30 cellular contexts compared by ENCODE assay signal in genomic region chr18:79614211-79615028, GRCh38.
DNase-seq lines count a peak whose midpoint lies in the region; ATAC-seq and TF ChIP-seq lines count a peak whose summit lies in the region.
"Had no signal": no experiment of that assay in that cellular context is flagged by ENCODE, and none has a peak within 500 bp of the region (broad histone marks: within the 10 kb centered on the region; RNA-seq: fewer than 3 reads in every experiment).

No MANE protein-coding gene starts in this region.

- no peaks in the 10 kb centered on the region for H3K36me3 ChIP-seq in osteoblast (ENCODE audit: insufficient read depth, low read length)
- H3K36me3 ChIP-seq: adrenal gland, left ventricle myocardium inferior, MG63 had no signal

- peaks cover 0 to 13% (median 5%) of the 10 kb centered on the region in 7 donors for H3K9me3 Mint-ChIP-seq in CD14-positive monocyte
- no peaks in the 10 kb centered on the region for H3K9me3 Mint-ChIP-seq in dendritic cell treated with granulocyte-macrophage colony-stimulating factor and Interleukin-4, amounts not matched to agents 40 ng/mL and 50 ng/mL, for 4 days
- H3K9me3 Mint-ChIP-seq in activated T-cell treated with anti-CD3 and anti-CD28 coated beads, Interleukin-2, amount 50 U/mL, for 4 hours = no peaks in the 10 kb centered on the region
- H3K9me3 Mint-ChIP-seq: CD8-positive, alpha-beta memory T cell; immature natural killer cell; nephron had no signal

- no peaks in the 10 kb centered on the region for H3K27me3 ChIP-seq in osteoblast (ENCODE audit: insufficient read depth, low read length)
- H3K27me3 ChIP-seq: MG63 had no signal

- ATAC-seq in HG03354 (IDR thresholded peaks at IDR 0.05; ENCODE audit: poor library complexity, severe bottlenecking, unreplicated experiment) = no peak
- no peak for ATAC-seq in activated T-cell treated with anti-CD3 and anti-CD28 coated beads, Interleukin-2, amount 50 U/mL, for 4 hours
- ATAC-seq: activated CD4-positive, CD25-positive, alpha-beta regulatory T cell treated with anti-CD3 and anti-CD28 coated beads, Interleukin-2, amount 50 U/mL, for 24 hours; activated CD8-positive, alpha-beta T cell treated with anti-CD3 and anti-CD28 coated beads, Interleukin-2, amount 10 ng/mL, durations not matched to agents 7 days and 5 days; esophagus mucosa; K562; Right ventricle myocardium inferior had no signal

- no peak overlapping the region for H3K27ac Mint-ChIP-seq in CD14-positive monocyte
- H3K27ac Mint-ChIP-seq in dendritic cell treated with granulocyte-macrophage colony-stimulating factor and Interleukin-4, amounts not matched to agents 40 ng/mL and 50 ng/mL, for 4 days = peak overlapping the region; percentile 1
- H3K27ac Mint-ChIP-seq: activated CD8-positive, alpha-beta T cell treated with anti-CD3 and anti-CD28 coated beads, Interleukin-2, amount 10 ng/mL, durations not matched to agents 7 days and 5 days; brain; CD8-positive, alpha-beta memory T cell; immature natural killer cell; nephron had no signal

- H4K20me1 ChIP-seq in osteoblast (ENCODE audit: insufficient read depth, low read length) = no peaks in the 10 kb centered on the region

- H3K4me1 ChIP-seq in osteoblast (ENCODE audit: insufficient read depth, low read length) = peaks cover 9% of the 10 kb centered on the region
- H3K4me1 ChIP-seq: adrenal gland had no signal

- no peaks in the 10 kb centered on the region for H3K4me1 Mint-ChIP-seq in CD14-positive monocyte
- H3K4me1 Mint-ChIP-seq in dendritic cell treated with granulocyte-macrophage colony-stimulating factor and Interleukin-4, amounts not matched to agents 40 ng/mL and 50 ng/mL, for 4 days (ENCODE audit: low read depth) = peaks cover 6% of the 10 kb centered on the region
- no peaks in the 10 kb centered on the region for H3K4me1 Mint-ChIP-seq in activated T-cell treated with anti-CD3 and anti-CD28 coated beads, Interleukin-2, amount 50 U/mL, for 4 hours (ENCODE audit: low read depth)
- H3K4me1 Mint-ChIP-seq: CD8-positive, alpha-beta memory T cell had no signal

- no peak overlapping the region for H3K4me2 ChIP-seq in osteoblast (ENCODE audit: insufficient read depth, low read length)

- H3K36me3 Mint-ChIP-seq in CD14-positive monocyte = no peaks in the 10 kb centered on the region
- H3K36me3 Mint-ChIP-seq in dendritic cell treated with granulocyte-macrophage colony-stimulating factor and Interleukin-4, amounts not matched to agents 40 ng/mL and 50 ng/mL, for 4 days (ENCODE audit: low read depth) = no peaks in the 10 kb centered on the region
- no peaks in the 10 kb centered on the region for H3K36me3 Mint-ChIP-seq in activated T-cell treated with anti-CD3 and anti-CD28 coated beads, Interleukin-2, amount 50 U/mL, for 4 hours (ENCODE audit: insufficient read depth)
- H3K36me3 Mint-ChIP-seq: brain; CD8-positive, alpha-beta memory T cell; immature natural killer cell had no signal

- H3K4me3 Mint-ChIP-seq in CD14-positive monocyte = no peak overlapping the region
- H3K4me3 Mint-ChIP-seq in dendritic cell treated with granulocyte-macrophage colony-stimulating factor and Interleukin-4, amounts not matched to agents 40 ng/mL and 50 ng/mL, for 4 days = no peak overlapping the region
- H3K4me3 Mint-ChIP-seq in activated T-cell treated with anti-CD3 and anti-CD28 coated beads, Interleukin-2, amount 50 U/mL, for 4 hours = no peak overlapping the region
- H3K4me3 Mint-ChIP-seq: activated CD8-positive, alpha-beta T cell treated with anti-CD3 and anti-CD28 coated beads, Interleukin-2, amount 10 ng/mL, durations not matched to agents 7 days and 5 days; brain; CD8-positive, alpha-beta memory T cell; immature natural killer cell; nephron had no signal

- H3K4me3 ChIP-seq in osteoblast (ENCODE audit: insufficient read depth, low read length) = no peak overlapping the region
- H3K4me3 ChIP-seq: adrenal gland, K562, left ventricle myocardium inferior, MG63 had no signal

- H3K27me3 Mint-ChIP-seq in CD14-positive monocyte (ENCODE audit: low read depth in 3 of 3) = peaks cover 9 to 23% (median 19%) of the 10 kb centered on the region in 3 donors
- peaks cover 32% of the 10 kb centered on the region for H3K27me3 Mint-ChIP-seq in dendritic cell treated with granulocyte-macrophage colony-stimulating factor and Interleukin-4, amounts not matched to agents 40 ng/mL and 50 ng/mL, for 4 days
- H3K27me3 Mint-ChIP-seq in activated T-cell treated with anti-CD3 and anti-CD28 coated beads, Interleukin-2, amount 50 U/mL, for 4 hours (ENCODE audit: low read depth) = peaks cover 4% of the 10 kb centered on the region
- H3K27me3 Mint-ChIP-seq: brain had no signal

- peak; percentile 47 for DNase-seq in NCI-H146 (lab: John Stamatoyannopoulos, UW)
- no peak for DNase-seq in NCI-H146 treated with DMSO at 0.1 percent for 48 hours (lab: John Stamatoyannopoulos, UW; ENCODE audit: unreplicated experiment)
- peak; percentile 34 for DNase-seq in CD14-positive monocyte (ENCODE audit: low spot score)
- peak; percentile 73 for DNase-seq in osteoblast (ENCODE audit: insufficient read length, low spot score, missing footprints)
- DNase-seq in activated T-cell treated with anti-CD3 and anti-CD28 coated beads, Interleukin-2, amount 50 U/mL, for 4 hours = no peak
- DNase-seq in HuH-7 (ENCODE audit: low spot score) = no peak
- DNase-seq: 8988T; activated CD8-positive, alpha-beta T cell treated with anti-CD3 and anti-CD28 coated beads, Interleukin-2, amount 10 ng/mL, durations not matched to agents 7 days and 5 days; activated gamma-delta T cell treated with Interleukin-2 at 50 U/mL for 16 hours; activated T-cell treated with anti-CD3 and anti-CD28 coated beads for 4 hours; effector memory CD4-positive, alpha-beta T cell; foreskin melanocyte; hippocampal formation; immature natural killer cell; left ventricle myocardium inferior; MG63; NCI-H1436; stimulated activated CD8-positive, alpha-beta memory T cell treated with anti-CD3 and anti-CD28 coated beads, Interleukin-4, amount 100 ng/mL, for 48 hours; T1000; trophoblast cell had no signal

- no peak overlapping the region for H2AFZ ChIP-seq in osteoblast (ENCODE audit: low read length)

- no peaks in the 10 kb centered on the region for H3K79me2 ChIP-seq in osteoblast (ENCODE audit: insufficient read depth, low read length)

- no peaks in the 10 kb centered on the region for H3K9me3 ChIP-seq in osteoblast (ENCODE audit: low read depth, low read length)
- H3K9me3 ChIP-seq: adrenal gland, left ventricle myocardium inferior, MG63 had no signal

- TF ChIP-seq CTCF in CD14-positive monocyte (IDR thresholded peaks at IDR 0.05) (no peak), osteoblast (IDR thresholded peaks at IDR 0.05; ENCODE audit: extremely low read depth, low read depth, low read length) (no peak)

- intact Hi-C loops in CD14-positive monocyte (cut with micrococcal nuclease) = no loop called here
- intact Hi-C loops in dendritic cell treated with granulocyte-macrophage colony-stimulating factor and Interleukin-4, amounts not matched to agents 40 ng/mL and 50 ng/mL, for 4 days (cut with micrococcal nuclease) = no loop called here

- no peak overlapping the region for H3K27ac ChIP-seq in osteoblast (ENCODE audit: low read depth, low read length)
- H3K27ac ChIP-seq: adrenal gland, left ventricle myocardium inferior had no signal

Comparison
In these comparisons a context has a peak if more than half of its experiments do, and no peak if none do; other contexts are left out.
1. DNase-seq: peak in NCI-H146 (single experiment), CD14-positive monocyte (single experiment) and osteoblast (single experiment); none in NCI-H146 treated with DMSO at 0.1 percent for 48 hours (single experiment), activated T-cell treated with anti-CD3 and anti-CD28 coated beads, Interleukin-2, amount 50 U/mL, for 4 hours (single experiment) and HuH-7 (single experiment).